Comparison of ENCODE assay signal across 8 cellular contexts in genomic region chr17:50346313-50347086, GRCh38. TPM values are rescaled to one million over a fixed set of nuclear protein-coding genes. Genes with fewer than 3 reads are reported as not detected.
A peak's percentile ranks its signal among the peaks of the same experiment; 100 is the strongest.
DNase-seq lines count a peak whose midpoint lies in the region; ATAC-seq and TF ChIP-seq lines count a peak whose summit lies in the region.

No MANE protein-coding gene starts in this region.

- H3K27me3 ChIP-seq in GM06990 (replicated peaks; ENCODE audit: control insufficient read depth, insufficient read depth, low read length), result no peaks in the 10 kb centered on the region

- no peak for DNase-seq in GM06990 (ENCODE audit: extremely low read depth, insufficient read length)
- no peak for DNase-seq in Jurkat, Clone E6-1 (ENCODE audit: low read depth, low spot score)
- peak; percentile 23 for DNase-seq in activated T-cell treated with anti-CD3 and anti-CD28 coated beads for 4 hours
- DNase-seq in fibroblast of the aortic adventitia (ENCODE audit: low read depth), result peak; percentile 21
- no peak for DNase-seq in omental fat pad (ENCODE audit: low spot score)
- peak; percentile 64 for DNase-seq in ureter (ENCODE audit: low spot score)
- no peak for DNase-seq in DMS153 treated with DMSO at 0.1 percent for 48 hours (lab: John Stamatoyannopoulos, UW; ENCODE audit: unreplicated experiment)

- H3K4me3 ChIP-seq in GM06990 (replicated peaks; ENCODE audit: low read depth, low read length) (peak overlapping the region; percentile 82), fibroblast of the aortic adventitia (ENCODE audit: low read depth, low read length) (peak overlapping the region; percentile 88)
- H3K4me3 ChIP-seq in Jurkat, Clone E6-1 (ENCODE audit: low read length), result peak overlapping the region; percentile 79

- ATAC-seq in GM21619 (IDR thresholded peaks at IDR 0.05; ENCODE audit: unreplicated experiment) (peak; percentile 43), omental fat pad (ENCODE audit: low FRiP score) (peak; percentile 53)

- H3K36me3 ChIP-seq in GM06990 (ENCODE audit: control insufficient read depth, insufficient read depth, low read length), result no peaks in the 10 kb centered on the region; the same call in 1 of the 2 replicates

- TF ChIP-seq CTCF in GM06990 (IDR thresholded peaks at IDR 0.05; ENCODE audit: insufficient read depth, low read length, poor library complexity, severe bottlenecking), result no peak
- no peak for TF ChIP-seq CTCF in fibroblast of the aortic adventitia (IDR thresholded peaks at IDR 0.05; ENCODE audit: insufficient read depth, low read length)
- no peak for TF ChIP-seq CTCF in omental fat pad (IDR thresholded peaks at IDR 0.05)

RNA-seq across cellular contexts. Expression of gene XYLT2, which starts 0.6 kb away (rescaled TPM):
- 15.0 TPM for polyA plus RNA-seq in Jurkat, Clone E6-1 (2012; ENCODE audit: insufficient read depth, insufficient read length)
- total RNA-seq in fibroblast of the aortic adventitia (ENCODE audit: low replicate concordance) (16.3 and 33.9 TPM in 2 replicates), omental fat pad (10 to 100 TPM in 3 of 4 donors, 1 to 10 TPM in 1; 8.4 to 23.2 (median 16.5) TPM), ureter (31.2 TPM)

RNA-seq across cellular contexts. Expression of gene MRPL27, which starts 26.5 kb away (rescaled TPM):
- polyA plus RNA-seq in Jurkat, Clone E6-1 (2012; ENCODE audit: insufficient read depth, insufficient read length), result 124 TPM
- total RNA-seq in fibroblast of the aortic adventitia (ENCODE audit: low replicate concordance), result 64.3 and 77.3 TPM in 2 replicates
- total RNA-seq in omental fat pad, result 10 to 100 TPM; 48.9 to 71.0 (median 61.7) TPM
- 55.0 TPM for total RNA-seq in ureter

RNA-seq across cellular contexts. Expression of gene EME1, which starts 26.5 kb away (rescaled TPM):
- polyA plus RNA-seq in Jurkat, Clone E6-1 (2012; ENCODE audit: insufficient read depth, insufficient read length), result 69.9 TPM
- total RNA-seq in fibroblast of the aortic adventitia (ENCODE audit: low replicate concordance) (9.1 TPM in 1 of 2 replicates, not detected in the other), omental fat pad (1 to 10 TPM in 1 of 4 donors, not detected in 3; 1.1 TPM), ureter (0.94 TPM)

RNA-seq across cellular contexts. Expression of gene LRRC59, which starts 50.8 kb away (rescaled TPM):
- polyA plus RNA-seq in Jurkat, Clone E6-1 (2012; ENCODE audit: insufficient read depth, insufficient read length), result 121 TPM
- 60.3 and 126 TPM in 2 replicates for total RNA-seq in fibroblast of the aortic adventitia (ENCODE audit: low replicate concordance)
- total RNA-seq in omental fat pad, result 100 to 1,000 TPM in 3 of 4 donors, 10 to 100 TPM in 1; 53.6 to 193 (median 102) TPM
- total RNA-seq in ureter, result 73.5 TPM

Comparison
In these comparisons a context has a peak if more than half of its experiments do, and no peak if none do; other contexts are left out.
1. DNase-seq: peak in activated T-cell treated with anti-CD3 and anti-CD28 coated beads for 4 hours (single experiment), fibroblast of the aortic adventitia (single experiment) and ureter (single experiment); none in GM06990 (single experiment), Jurkat, Clone E6-1 (single experiment), omental fat pad (single experiment) and DMS153 treated with DMSO at 0.1 percent for 48 hours (single experiment).
2. Peak in every context shown above with its lines, with median percentiles within 50 percentile points of each other: H3K4me3 ChIP-seq.